ENCODE assay signal across 31 cellular contexts in the genomic region with DNA sequence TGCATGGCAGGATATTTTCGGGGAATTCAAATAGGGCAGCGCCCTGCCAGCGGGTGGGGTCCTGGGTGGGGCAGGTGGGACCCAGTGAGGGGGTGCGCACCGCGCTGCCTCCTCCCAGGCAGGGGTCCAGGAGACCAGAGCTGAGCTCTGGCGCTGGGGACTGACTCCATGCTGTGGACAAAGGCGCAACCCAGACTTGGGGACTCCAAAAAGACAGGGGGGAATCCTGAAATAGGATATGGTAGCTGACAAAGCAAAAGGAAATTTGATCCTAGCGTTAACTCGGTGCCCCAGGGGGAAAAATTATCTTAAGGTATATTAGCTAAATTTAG. TPM values are rescaled to one million over a fixed set of nuclear protein-coding genes. Genes with fewer than 3 reads are reported as not detected.
"Had no signal": no experiment of that assay in that cellular context is flagged by ENCODE, and none has a peak within 500 bp of the region (broad histone marks: within the 10 kb centered on the region; RNA-seq: fewer than 3 reads in every experiment).

No MANE protein-coding gene starts in this region.

- H3K36me3 ChIP-seq: adrenal gland, ascending aorta, brain microvascular endothelial cell, gastroesophageal sphincter, left lung, pancreas, right atrium auricular region, tibial artery had no signal

- H3K27ac Mint-ChIP-seq: activated naive CD8-positive, alpha-beta T cell; activated T-helper 2 cell treated with anti-CD3 and anti-CD28 coated beads, Interferon-gamma antibody, Interleukin-2, Interleukin-4, amounts not matched to agents 10 μg/mL and 5 μg/mL and 100 μg/mL, durations not matched to agents 14 hours and 24 hours and 36 hours; immature natural killer cell; natural killer cell treated with Interleukin-12 subunit alpha and Interleukin-12 subunit beta and Interleukin-15 and Interleukin-18, amount 100 ng/mL, for 72 hours; stimulated activated naive CD8-positive, alpha-beta T cell treated with anti-CD3 and anti-CD28 coated beads, Interleukin-15, Interleukin-2, amounts not matched to agents 100 ng/mL and 50 ng/mL, for 24 hours; T-helper 17 cell had no signal

- H3K4me3 ChIP-seq: adrenal gland, ascending aorta, dorsolateral prefrontal cortex, gastroesophageal sphincter, left lung, lung, pancreas, psoas muscle, right atrium auricular region, skin epidermis, tibial artery had no signal

- ATAC-seq: activated T-cell treated with anti-CD3 and anti-CD28 coated beads, Interleukin-2, amount 50 U/mL, for 4 hours; gastroesophageal sphincter; left lung; natural killer cell treated with Interleukin-12 subunit alpha and Interleukin-12 subunit beta and Interleukin-15 and Interleukin-18, amount 100 ng/mL, for 72 hours; pancreas; psoas muscle; T-helper 17 cell had no signal

- H3K4me1 Mint-ChIP-seq: immature natural killer cell, T-helper 17 cell had no signal

- DNase-seq: activated CD4-positive, alpha-beta T cell treated with anti-CD3 and anti-CD28 coated beads for 4 hours; activated CD4-positive, alpha-beta T cell treated with anti-CD3 and anti-CD28 coated beads, Interleukin-2, amount 50 U/mL, for 48 hours; activated CD4-positive, CD25-positive, alpha-beta regulatory T cell; activated CD8-positive, alpha-beta memory T cell treated with anti-CD3 and anti-CD28 coated beads, Interleukin-2, amount 50 U/mL, for 48 hours; activated naive CD4-positive, alpha-beta T cell; activated T-cell treated with anti-CD3 and anti-CD28 coated beads, Interleukin-2, amount 50 U/mL, for 4 hours; adrenal gland; brain microvascular endothelial cell; caudate nucleus; dorsolateral prefrontal cortex; head of caudate nucleus; immature natural killer cell; left lung; midbrain; pancreas; psoas muscle; stimulated activated CD4-positive, alpha-beta T cell treated with anti-CD3 and anti-CD28 coated beads, Interleukin-1b, Interleukin-23, amount 100 ng/mL, for 48 hours; substantia nigra; T-helper 17 cell; tibial artery had no signal

- H3K4me1 ChIP-seq: adrenal gland, ascending aorta, left lung, pancreas, psoas muscle had no signal

- H3K9me3 ChIP-seq: adrenal gland, ascending aorta, left lung, pancreas, psoas muscle, right atrium auricular region, tibial artery had no signal

- H3K4me3 Mint-ChIP-seq: activated naive CD8-positive, alpha-beta T cell; activated T-cell treated with anti-CD3 and anti-CD28 coated beads, Interleukin-2, amount 50 U/mL, for 4 hours; immature natural killer cell; natural killer cell treated with Interleukin-12 subunit alpha and Interleukin-12 subunit beta and Interleukin-15 and Interleukin-18, amount 100 ng/mL, for 72 hours; stimulated activated naive CD8-positive, alpha-beta T cell treated with anti-CD3 and anti-CD28 coated beads, Interleukin-15, Interleukin-2, amounts not matched to agents 100 ng/mL and 50 ng/mL, for 24 hours; T-helper 17 cell had no signal

- H3K27ac ChIP-seq: adrenal gland, ascending aorta, brain microvascular endothelial cell, dorsolateral prefrontal cortex, epithelial cell of prostate, gastroesophageal sphincter, left lung, pancreas, psoas muscle, right atrium auricular region, skin epidermis, tibial artery had no signal

RNA-seq across cellular contexts. Expression of gene TFAP2A, which starts 23.6 kb away (rescaled TPM):
- total RNA-seq: activated CD8-positive, alpha-beta memory T cell treated with anti-CD3 and anti-CD28 coated beads for 36 hours had no signal
- polyA plus RNA-seq: immature natural killer cell had no signal
